In the genomic region with DNA sequence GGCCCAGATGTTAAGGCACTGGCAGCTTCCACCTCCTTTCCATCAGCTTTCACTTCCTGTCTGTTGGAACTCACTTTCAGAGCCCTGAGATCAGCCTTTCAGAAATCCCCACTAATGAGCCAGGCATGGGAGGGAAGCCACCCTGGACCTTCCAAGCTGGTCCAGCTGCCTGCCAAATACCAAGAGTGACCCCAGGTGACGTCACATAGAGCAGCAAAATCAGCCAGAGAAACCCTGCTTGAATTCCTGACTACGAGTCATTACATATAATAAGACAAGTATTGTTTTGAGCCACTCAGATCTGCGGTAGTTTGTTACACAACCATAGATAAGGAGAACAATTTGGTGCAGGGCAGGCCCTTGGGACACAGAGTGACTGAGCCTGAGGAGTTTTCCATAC, we compare ENCODE assay signal across 1 cellular context.
TF ChIP-seq lines count a peak whose summit lies in the region.

No MANE protein-coding gene starts in this region.

TF ChIP-seq in liver, 16 proteins besides CTCF, POLR2A, EP300 and RAD21 (continued from another document):
- TF ChIP-seq, protein P1, sequence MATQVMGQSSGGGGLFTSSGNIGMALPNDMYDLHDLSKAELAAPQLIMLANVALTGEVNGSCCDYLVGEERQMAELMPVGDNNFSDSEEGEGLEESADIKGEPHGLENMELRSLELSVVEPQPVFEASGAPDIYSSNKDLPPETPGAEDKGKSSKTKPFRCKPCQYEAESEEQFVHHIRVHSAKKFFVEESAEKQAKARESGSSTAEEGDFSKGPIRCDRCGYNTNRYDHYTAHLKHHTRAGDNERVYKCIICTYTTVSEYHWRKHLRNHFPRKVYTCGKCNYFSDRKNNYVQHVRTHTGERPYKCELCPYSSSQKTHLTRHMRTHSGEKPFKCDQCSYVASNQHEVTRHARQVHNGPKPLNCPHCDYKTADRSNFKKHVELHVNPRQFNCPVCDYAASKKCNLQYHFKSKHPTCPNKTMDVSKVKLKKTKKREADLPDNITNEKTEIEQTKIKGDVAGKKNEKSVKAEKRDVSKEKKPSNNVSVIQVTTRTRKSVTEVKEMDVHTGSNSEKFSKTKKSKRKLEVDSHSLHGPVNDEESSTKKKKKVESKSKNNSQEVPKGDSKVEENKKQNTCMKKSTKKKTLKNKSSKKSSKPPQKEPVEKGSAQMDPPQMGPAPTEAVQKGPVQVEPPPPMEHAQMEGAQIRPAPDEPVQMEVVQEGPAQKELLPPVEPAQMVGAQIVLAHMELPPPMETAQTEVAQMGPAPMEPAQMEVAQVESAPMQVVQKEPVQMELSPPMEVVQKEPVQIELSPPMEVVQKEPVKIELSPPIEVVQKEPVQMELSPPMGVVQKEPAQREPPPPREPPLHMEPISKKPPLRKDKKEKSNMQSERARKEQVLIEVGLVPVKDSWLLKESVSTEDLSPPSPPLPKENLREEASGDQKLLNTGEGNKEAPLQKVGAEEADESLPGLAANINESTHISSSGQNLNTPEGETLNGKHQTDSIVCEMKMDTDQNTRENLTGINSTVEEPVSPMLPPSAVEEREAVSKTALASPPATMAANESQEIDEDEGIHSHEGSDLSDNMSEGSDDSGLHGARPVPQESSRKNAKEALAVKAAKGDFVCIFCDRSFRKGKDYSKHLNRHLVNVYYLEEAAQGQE (IDR thresholded peaks at IDR 0.05): no peak
- TF ChIP-seq NR2F2 (IDR thresholded peaks at IDR 0.05) (peak; percentile 43), YY1 (IDR thresholded peaks at IDR 0.05) (no peak)
- TF ChIP-seq, protein P2, sequence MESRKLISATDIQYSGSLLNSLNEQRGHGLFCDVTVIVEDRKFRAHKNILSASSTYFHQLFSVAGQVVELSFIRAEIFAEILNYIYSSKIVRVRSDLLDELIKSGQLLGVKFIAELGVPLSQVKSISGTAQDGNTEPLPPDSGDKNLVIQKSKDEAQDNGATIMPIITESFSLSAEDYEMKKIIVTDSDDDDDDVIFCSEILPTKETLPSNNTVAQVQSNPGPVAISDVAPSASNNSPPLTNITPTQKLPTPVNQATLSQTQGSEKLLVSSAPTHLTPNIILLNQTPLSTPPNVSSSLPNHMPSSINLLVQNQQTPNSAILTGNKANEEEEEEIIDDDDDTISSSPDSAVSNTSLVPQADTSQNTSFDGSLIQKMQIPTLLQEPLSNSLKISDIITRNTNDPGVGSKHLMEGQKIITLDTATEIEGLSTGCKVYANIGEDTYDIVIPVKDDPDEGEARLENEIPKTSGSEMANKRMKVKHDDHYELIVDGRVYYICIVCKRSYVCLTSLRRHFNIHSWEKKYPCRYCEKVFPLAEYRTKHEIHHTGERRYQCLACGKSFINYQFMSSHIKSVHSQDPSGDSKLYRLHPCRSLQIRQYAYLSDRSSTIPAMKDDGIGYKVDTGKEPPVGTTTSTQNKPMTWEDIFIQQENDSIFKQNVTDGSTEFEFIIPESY (IDR thresholded peaks at IDR 0.05): no peak
